ENCODE assay signal across 1 cellular context in genomic region chr20:45814314-45814713, GRCh38.
TF ChIP-seq lines count a peak whose summit lies in the region.

No MANE protein-coding gene starts in this region.

TF ChIP-seq in endothelial cell of umbilical vein, 7 proteins besides CTCF, POLR2A, EP300 and RAD21:
- no peak for TF ChIP-seq MYC (IDR thresholded peaks at IDR 0.05; ENCODE audit: low read depth, low read length)
- TF ChIP-seq EZH2 (IDR thresholded peaks at IDR 0.05; ENCODE audit: borderline replicate concordance, low read depth, low read length, severe bottlenecking), result no peak
- TF ChIP-seq MAX (IDR thresholded peaks at IDR 0.05; ENCODE audit: insufficient read depth, insufficient read length), result no peak
